ENCODE assay signal across 8 cellular contexts in genomic region chr1:151839457-151840409, GRCh38. TPM values are rescaled to one million over a fixed set of nuclear protein-coding genes. Genes with fewer than 3 reads are reported as not detected.
DNase-seq lines count a peak whose midpoint lies in the region; ATAC-seq, FAIRE-seq and TF ChIP-seq lines count a peak whose summit lies in the region.

Gene C2CD4D, minus strand, starts transcription at chr1:151839820. Its CDS starts 831 bp downstream, at chr1:151838989.

- peak within 1 kb of the TSS; percentile 84 to 85 for H3K27ac Mint-ChIP-seq in activated naive CD4-positive, alpha-beta T cell treated with anti-CD3 and anti-CD28 coated beads, Interleukin-2, amount 50 U/mL, for 72 hours
- H3K27ac Mint-ChIP-seq in progenitor cell of endocrine pancreas, result peak within 1 kb of the TSS; percentile 98

- intact Hi-C loops in PC-3 (cut with micrococcal nuclease), result loop anchor here (10.0 kb wide), 2 partner anchors 225 to 495 kb away; partner anchors contain the start of genes RFX5 and SNX27
- intact Hi-C loops in left ventricle myocardium superior (cut with micrococcal nuclease), result loop anchor here (10.0 kb wide), 1 partner anchor 245 kb away; no protein-coding TSS in a partner anchor
- intact Hi-C loops in aorta (cut with DNase I), result no loop called here

- H3K9me3 ChIP-seq in PC-3 (ENCODE audit: low read length) (no peaks in the 10 kb centered on the region), aorta (ENCODE audit: control insufficient read depth, low read length) (no peaks in the 10 kb centered on the region)

- TF ChIP-seq CTCF in PC-3 (conservative IDR thresholded peaks at IDR 0.05; ENCODE audit: low read depth, low read length) (no peak), progenitor cell of endocrine pancreas (IDR thresholded peaks at IDR 0.05; ENCODE audit: unreplicated experiment) (no peak)

- peaks cover 28% of the 10 kb centered on the region for H3K27me3 Mint-ChIP-seq in progenitor cell of endocrine pancreas

- CTCF ChIA-PET in PC-3 (lab: Charles Lee), result interaction anchor here (0.6 to 2.1 kb wide), 5 partner anchors 9 to 329 kb away, joined by 3 to 6 read pairs (median 3); partner anchors contain the start of gene CGN

- peak within 1 kb of the TSS; percentile 97 for H3K4me2 ChIP-seq in PC-3 (ENCODE audit: low read length)

- H3K79me2 ChIP-seq in PC-3 (ENCODE audit: low read length), result peaks cover 3% of the 10 kb centered on the region; the same call in 1 of the 2 replicates

- H3K36me3 Mint-ChIP-seq in activated naive CD4-positive, alpha-beta T cell treated with anti-CD3 and anti-CD28 coated beads, Interleukin-2, amount 50 U/mL, for 72 hours, result peaks cover 27 to 42% of the 10 kb centered on the region in 2 donors
- no peaks in the 10 kb centered on the region for H3K36me3 Mint-ChIP-seq in progenitor cell of endocrine pancreas (ENCODE audit: insufficient read depth)

- no peaks in the 10 kb centered on the region for H3K9me3 Mint-ChIP-seq in activated naive CD4-positive, alpha-beta T cell treated with anti-CD3 and anti-CD28 coated beads, Interleukin-2, amount 50 U/mL, for 72 hours
- no peaks in the 10 kb centered on the region for H3K9me3 Mint-ChIP-seq in progenitor cell of endocrine pancreas (ENCODE audit: low read depth)

- 7 to 10% methylated on average over 44 to 48 of the region's 48 CpGs for WGBS in aorta, 2 donors

- FAIRE-seq in H54 (lab: Jason Lieb, UNC) (no peak), HTR-8/SVneo (lab: Jason Lieb, UNC) (no peak)

- H3K27ac ChIP-seq in PC-3 (ENCODE audit: low read length) (peak within 1 kb of the TSS; percentile 97), aorta (ENCODE audit: low read depth in 1 of 2, low read length in 2 of 2) (no peak within 1 kb of the TSS)

- DNase-seq in H54 (ENCODE audit: insufficient read length, low spot score) (no peak), PC-3 (peak; percentile 91), left ventricle myocardium superior (peak; percentile 58), progenitor cell of endocrine pancreas (ENCODE audit: low spot score, unreplicated experiment) (peak; percentile 62), aorta (peak in 1 of 2 donors; percentile 50), HTR-8/SVneo (ENCODE audit: insufficient read length, low spot score) (no peak)
- DNase-seq in activated naive CD4-positive, alpha-beta T cell treated with anti-CD3 and anti-CD28 coated beads, Interleukin-2, amount 50 U/mL, for 72 hours (ENCODE audit: low spot score in 2 of 2), result peak; percentile 72 to 78

- H3K4me1 ChIP-seq in PC-3 (ENCODE audit: insufficient read depth, low read length), result peaks cover 51% of the 10 kb centered on the region
- no peaks in the 10 kb centered on the region for H3K4me1 ChIP-seq in aorta (ENCODE audit: control insufficient read depth in 1 of 2, insufficient read depth in 2 of 2, low read length in 2 of 2)

- TSS peak; percentile 87 for BruUV-seq in PC-3 (replicated peaks; lab: Mats Ljungman, UMichigan)

- H3K9me2 ChIP-seq in PC-3 (replicated peaks; ENCODE audit: low read length), result no peaks in the 10 kb centered on the region

- peak within 1 kb of the TSS; percentile 73 for H3K4me3 ChIP-seq in PC-3 (ENCODE audit: low read length)
- peak within 1 kb of the TSS; percentile 11 to 41 for H3K4me3 ChIP-seq in aorta (ENCODE audit: low read length in 2 of 2)

- H3K4me3 Mint-ChIP-seq in progenitor cell of endocrine pancreas (ENCODE audit: low read depth), result peak within 1 kb of the TSS; percentile 78

- ATAC-seq in PC-3, result peak; percentile 81
- peak; percentile 63 to 78 for ATAC-seq in activated naive CD4-positive, alpha-beta T cell treated with anti-CD3 and anti-CD28 coated beads, Interleukin-2, amount 50 U/mL, for 72 hours
- peak; percentile 62 for ATAC-seq in left ventricle myocardium superior
- ATAC-seq in aorta (ENCODE audit: low FRiP score), result peak; percentile 56
- no peak for ATAC-seq in GM19328 (IDR thresholded peaks at IDR 0.05; ENCODE audit: unreplicated experiment)

- no peaks in the 10 kb centered on the region for H3K27me3 ChIP-seq in PC-3 (ENCODE audit: low read length)
- no peaks in the 10 kb centered on the region for H3K27me3 ChIP-seq in aorta (ENCODE audit: control insufficient read depth in 1 of 2, insufficient read depth in 2 of 2, low read length in 1 of 2)

- H3K9ac ChIP-seq in PC-3 (ENCODE audit: low read length), result peak within 1 kb of the TSS; percentile 96

- H2AFZ ChIP-seq in PC-3 (ENCODE audit: low read length), result peak within 1 kb of the TSS; percentile 88

- H3K4me1 Mint-ChIP-seq in progenitor cell of endocrine pancreas (ENCODE audit: low read depth), result peaks cover 21% of the 10 kb centered on the region

- POLR2A ChIA-PET in PC-3 (lab: Charles Lee; ENCODE audit: unreplicated experiment), result interaction anchor here (0.6 to 0.7 kb wide), 4 partner anchors 9 to 300 kb away, joined by 3 to 4 read pairs (median 4); no protein-coding TSS in a partner anchor

- no peaks in the 10 kb centered on the region for H4K20me1 ChIP-seq in PC-3 (ENCODE audit: low read length)

- H3K36me3 ChIP-seq in PC-3 (ENCODE audit: low read depth, low read length), result no peaks in the 10 kb centered on the region
- no peaks in the 10 kb centered on the region for H3K36me3 ChIP-seq in aorta (ENCODE audit: control insufficient read depth in 1 of 2, insufficient read depth in 2 of 2, low read length in 1 of 2)

- TF ChIP-seq POLR2A in H54 (IDR thresholded peaks at IDR 0.05; ENCODE audit: low read depth, low read length), result peak; percentile 85; the same call in 1 of the 2 replicates

- H3F3A ChIP-seq in PC-3 (ENCODE audit: low read length, unreplicated experiment), result no peaks in the 10 kb centered on the region

RNA-seq across cellular contexts. Expression of gene C2CD4D, which starts in this region (rescaled TPM):
- total RNA-seq in PC-3 (2014; rRNA removed) (0.58 and 2.8 TPM in 2 replicates), left ventricle myocardium superior (not detected), progenitor cell of endocrine pancreas (1.00 and 1.3 TPM in 2 replicates), aorta (not detected)
- total RNA-seq in activated naive CD4-positive, alpha-beta T cell treated with anti-CD3 and anti-CD28 coated beads, Interleukin-2, amount 50 U/mL, for 72 hours, result 1 to 10 TPM; 1.6 to 2.3 TPM
- polyA plus RNA-seq in aorta, result not detected

Comparison
In these comparisons a context has a peak if more than half of its experiments do, and no peak if none do; other contexts are left out.
1. Peak in DNase-seq and ATAC-seq in left ventricle myocardium superior; RNA of the gene not detected or under 1 TPM.
2. Peak in ATAC-seq and H3K4me3 ChIP-seq in aorta; RNA of the gene not detected or under 1 TPM.
3. DNase-seq: peak in PC-3 (single experiment), activated naive CD4-positive, alpha-beta T cell treated with anti-CD3 and anti-CD28 coated beads, Interleukin-2, amount 50 U/mL, for 72 hours (2 of 2) and progenitor cell of endocrine pancreas (single experiment); none in H54 (single experiment) and HTR-8/SVneo (single experiment).
4. intact Hi-C loops: an anchor here in PC-3 (10.0 kb wide) and left ventricle myocardium superior (10.0 kb wide); none called in aorta.